Comparison of ENCODE assay signal across 9 cellular contexts in the genomic region with DNA sequence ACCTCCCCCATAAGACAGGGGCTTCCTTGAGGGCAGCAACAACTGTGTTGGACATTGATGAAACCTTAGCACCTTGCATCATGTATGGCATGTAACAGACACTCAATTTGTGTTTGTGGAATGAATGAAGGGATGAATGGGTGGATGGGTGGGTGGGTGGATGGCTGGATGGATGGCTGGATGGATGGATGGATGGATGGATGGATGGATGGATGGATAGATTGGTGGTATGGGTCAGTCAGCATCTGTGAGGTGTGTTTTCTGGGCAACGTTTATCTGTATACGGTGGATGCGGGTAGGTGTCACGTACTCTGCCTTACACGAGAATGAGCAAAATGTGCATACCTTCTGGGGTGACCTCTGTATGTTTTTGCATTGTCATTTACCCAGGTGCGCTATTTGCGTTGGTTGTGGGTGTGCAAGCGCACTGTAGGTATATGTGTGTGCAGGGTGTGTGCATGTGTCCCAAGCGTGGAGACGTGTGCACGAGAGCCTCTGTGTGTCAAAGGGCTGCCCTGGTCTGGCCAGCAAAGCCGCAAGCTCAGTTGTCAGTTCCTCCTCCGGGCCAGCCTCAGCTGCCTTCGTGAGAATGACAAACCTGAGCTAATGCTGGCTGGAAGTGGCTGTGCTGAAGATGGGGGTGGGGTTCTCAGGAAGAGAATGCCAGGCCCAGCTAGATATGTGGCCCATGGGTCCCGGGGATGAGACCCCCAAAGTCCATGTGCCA. TPM values are rescaled to one million over a fixed set of nuclear protein-coding genes. Genes with fewer than 3 reads are reported as not detected.
DNase-seq lines count a peak whose midpoint lies in the region; ATAC-seq and TF ChIP-seq lines count a peak whose summit lies in the region.
"Had no signal": no experiment of that assay in that cellular context is flagged by ENCODE, and none has a peak within 500 bp of the region (broad histone marks: within the 10 kb centered on the region; RNA-seq: fewer than 3 reads in every experiment).

No MANE protein-coding gene starts in this region.

- peaks cover 72% of the 10 kb centered on the region for H3K4me1 Mint-ChIP-seq in activated naive CD4-positive, alpha-beta T cell treated with anti-CD3 and anti-CD28 coated beads for 36 hours (ENCODE audit: low read depth)
- H3K4me1 Mint-ChIP-seq in activated T-cell treated with anti-CD3 and anti-CD28 coated beads, Interleukin-2, amount 50 U/mL, for 72 hours (ENCODE audit: low read depth) = peaks cover 82% of the 10 kb centered on the region

- CTCF ChIA-PET in activated naive CD4-positive, alpha-beta T cell treated with anti-CD3 and anti-CD28 coated beads for 36 hours (lab: Charles Lee) = interaction anchor here (0.9 to 4.7 kb wide), 2 partner anchors 36 to 108 kb away, joined by 3 to 25 read pairs; no protein-coding TSS in a partner anchor

- H3K36me3 Mint-ChIP-seq in activated naive CD4-positive, alpha-beta T cell treated with anti-CD3 and anti-CD28 coated beads for 36 hours (ENCODE audit: low read depth) = peaks cover 3% of the 10 kb centered on the region
- peaks cover 0 to 2% of the 10 kb centered on the region in 2 donors for H3K36me3 Mint-ChIP-seq in activated T-cell treated with anti-CD3 and anti-CD28 coated beads, Interleukin-2, amount 50 U/mL, for 72 hours (ENCODE audit: insufficient read depth in 2 of 2)

- no peaks in the 10 kb centered on the region for H3K27me3 Mint-ChIP-seq in activated naive CD4-positive, alpha-beta T cell treated with anti-CD3 and anti-CD28 coated beads for 36 hours (ENCODE audit: low read depth)
- H3K27me3 Mint-ChIP-seq in activated T-cell treated with anti-CD3 and anti-CD28 coated beads, Interleukin-2, amount 50 U/mL, for 72 hours (ENCODE audit: low read depth) = peaks cover 10% of the 10 kb centered on the region

- H3K4me1 ChIP-seq in upper lobe of left lung = peaks cover 27 to 62% (median 44%) of the 10 kb centered on the region in 4 donors
- H3K4me1 ChIP-seq in testis = no peaks in the 10 kb centered on the region

- H3K27ac Mint-ChIP-seq in activated naive CD4-positive, alpha-beta T cell treated with anti-CD3 and anti-CD28 coated beads for 36 hours = peak overlapping the region; percentile 89
- peak overlapping the region; percentile 70 for H3K27ac Mint-ChIP-seq in activated T-cell treated with anti-CD3 and anti-CD28 coated beads, Interleukin-2, amount 50 U/mL, for 72 hours

- H3K9me3 ChIP-seq in upper lobe of left lung = no peaks in the 10 kb centered on the region
- H3K9me3 ChIP-seq in testis = no peaks in the 10 kb centered on the region

- TF ChIP-seq EP300 in upper lobe of left lung (IDR thresholded peaks at IDR 0.05) = no peak

- DNase-seq in activated naive CD4-positive, alpha-beta T cell treated with anti-CD3 and anti-CD28 coated beads for 36 hours = peak; percentile 20
- no peak for DNase-seq in activated naive CD4-positive, alpha-beta T cell treated with anti-CD3 and anti-CD28 coated beads, Interleukin-2, amount 50 U/mL, for 16 hours
- DNase-seq in activated T-cell treated with anti-CD3 and anti-CD28 coated beads, Interleukin-2, amount 50 U/mL, for 72 hours = no peak
- DNase-seq in upper lobe of left lung (peak in 1 of 2 donors; percentile 54), erythroblast (lab: John Stamatoyannopoulos, UW) (no peak), DMS114 treated with DMSO at 0.1 percent for 48 hours (lab: John Stamatoyannopoulos, UW; ENCODE audit: unreplicated experiment) (no peak), testis (no peak)
- DNase-seq: T1000 had no signal

- H3K27me3 ChIP-seq in upper lobe of left lung = no peaks in the 10 kb centered on the region
- H3K27me3 ChIP-seq in testis = no peaks in the 10 kb centered on the region

- H3K4me3 ChIP-seq in upper lobe of left lung = no peak overlapping the region
- H3K4me3 ChIP-seq in testis = no peak overlapping the region

- H3K4me3 Mint-ChIP-seq in activated naive CD4-positive, alpha-beta T cell treated with anti-CD3 and anti-CD28 coated beads for 36 hours = peak overlapping the region; percentile 25
- peak overlapping the region; percentile 83 to 87 for H3K4me3 Mint-ChIP-seq in activated T-cell treated with anti-CD3 and anti-CD28 coated beads, Interleukin-2, amount 50 U/mL, for 72 hours

- H3K9me3 Mint-ChIP-seq in activated naive CD4-positive, alpha-beta T cell treated with anti-CD3 and anti-CD28 coated beads for 36 hours = no peaks in the 10 kb centered on the region
- no peaks in the 10 kb centered on the region for H3K9me3 Mint-ChIP-seq in activated T-cell treated with anti-CD3 and anti-CD28 coated beads, Interleukin-2, amount 50 U/mL, for 72 hours

- TF ChIP-seq CTCF in upper lobe of left lung (IDR thresholded peaks at IDR 0.05) (no peak), testis (IDR thresholded peaks at IDR 0.05) (no peak)

- intact Hi-C loops in activated naive CD4-positive, alpha-beta T cell treated with anti-CD3 and anti-CD28 coated beads for 36 hours (cut with micrococcal nuclease) = loop anchor here (5.0 to 10.0 kb wide), 3 partner anchors 251 to 1941 kb away; a partner anchor contains a TSS
- intact Hi-C loops in testis (cut with DNase I; ENCODE audit: low total_unique reads) = no loop called here

- H3K36me3 ChIP-seq in upper lobe of left lung (no peaks in the 10 kb centered on the region), testis (ENCODE audit: low read depth, missing control alignments) (no peaks in the 10 kb centered on the region)

- WGBS in upper lobe of left lung, 2 donors = 59 to 76% methylated on average over 9 to 15 of the region's 15 CpGs
- WGBS in testis, 2 donors = 78 to 90% methylated on average over 12 to 15 of the region's 15 CpGs

- no peak for TF ChIP-seq POLR2A in upper lobe of left lung (IDR thresholded peaks at IDR 0.05)
- no peak for TF ChIP-seq POLR2A in erythroblast (IDR thresholded peaks at IDR 0.05; ENCODE audit: low read length)
- no peak for TF ChIP-seq POLR2A in testis (IDR thresholded peaks at IDR 0.05)

- H3K27ac ChIP-seq in upper lobe of left lung (peak overlapping the region; percentile 58 to 81 (median 72)), testis (no peak overlapping the region)

- ATAC-seq in HG03439 (IDR thresholded peaks at IDR 0.05; ENCODE audit: unreplicated experiment) (peak; percentile 29), upper lobe of left lung (ENCODE audit: low FRiP score in 2 of 2) (no peak)
- no peak for ATAC-seq in activated T-cell treated with anti-CD3 and anti-CD28 coated beads, Interleukin-2, amount 50 U/mL, for 72 hours (replicated peaks in 1 of 2)

RNA-seq across cellular contexts. Expression of a gene that starts 26.5 kb away (rescaled TPM):
- total RNA-seq in activated naive CD4-positive, alpha-beta T cell treated with anti-CD3 and anti-CD28 coated beads for 36 hours = 10 to 100 TPM; 15.8 to 16.5 TPM
- total RNA-seq in activated T-cell treated with anti-CD3 and anti-CD28 coated beads, Interleukin-2, amount 50 U/mL, for 72 hours = 10 to 100 TPM; 37.9 to 41.0 TPM
- total RNA-seq in upper lobe of left lung (10 to 100 TPM; 13.6 to 31.0 (median 21.9) TPM), testis (1 to 10 TPM; 4.2 to 5.0 TPM)
- polyA plus RNA-seq in testis (ENCODE audit: insufficient read depth, low read depth, low replicate concordance) = 10.2 TPM

Comparison
In these comparisons a context has a peak if more than half of its experiments do, and no peak if none do; other contexts are left out.
1. H3K27ac ChIP-seq: peak in upper lobe of left lung (4 of 4); none in testis (0 of 2).